Comparison of ENCODE assay signal across 8 cellular contexts in the genomic region with DNA sequence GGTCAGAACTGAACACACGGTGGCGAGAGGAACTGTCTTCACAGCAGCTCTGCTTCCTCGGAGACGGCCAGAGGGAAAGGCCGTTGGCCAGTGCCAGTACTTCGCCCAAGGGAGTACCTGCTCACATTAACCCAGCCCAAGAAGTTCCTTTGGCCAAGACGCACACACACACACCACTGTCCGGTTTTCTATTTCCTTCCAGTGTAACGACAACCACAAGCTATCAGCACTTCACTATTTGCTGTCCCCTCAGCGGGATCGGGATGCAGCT. TPM values are rescaled to one million over a fixed set of nuclear protein-coding genes. Genes with fewer than 3 reads are reported as not detected.
A peak's percentile ranks its signal among the peaks of the same experiment; 100 is the strongest.
DNase-seq lines count a peak whose midpoint lies in the region; ATAC-seq and TF ChIP-seq lines count a peak whose summit lies in the region.

No MANE protein-coding gene starts in this region.

- TF ChIP-seq CTCF in tibial artery (IDR thresholded peaks at IDR 0.05), result no peak

- peak overlapping the region; percentile 70 for H3K4me2 ChIP-seq in mesenchymal stem cell (ENCODE audit: low read length, poor library complexity, severe bottlenecking)

- H3K4me1 Mint-ChIP-seq in activated naive CD4-positive, alpha-beta T cell treated with anti-CD3 and anti-CD28 coated beads for 36 hours (ENCODE audit: low read depth), result peaks cover 33% of the 10 kb centered on the region

- peak overlapping the region; percentile 86 for H3K4me3 Mint-ChIP-seq in activated naive CD4-positive, alpha-beta T cell treated with anti-CD3 and anti-CD28 coated beads for 36 hours

- H3K36me3 ChIP-seq in SK-N-MC (ENCODE audit: insufficient read depth, low read length) (peaks cover 25% of the 10 kb centered on the region), duodenal mucosa (ENCODE audit: control insufficient read depth in 1 of 2, insufficient read depth in 2 of 2, low read length in 2 of 2) (peaks cover 0 to 5% of the 10 kb centered on the region in 2 donors), mesenchymal stem cell (ENCODE audit: control insufficient read depth in 1 of 2, insufficient read depth in 2 of 2, low read depth in 1 of 2, low read length in 2 of 2) (peaks cover 0 to 25% of the 10 kb centered on the region in 2 experiments), tibial artery (peaks cover 0 to 4% (median 0%) of the 10 kb centered on the region in 3 donors)

- H3K9me3 Mint-ChIP-seq in activated naive CD4-positive, alpha-beta T cell treated with anti-CD3 and anti-CD28 coated beads for 36 hours, result no peaks in the 10 kb centered on the region

- intact Hi-C loops in activated naive CD4-positive, alpha-beta T cell treated with anti-CD3 and anti-CD28 coated beads for 36 hours (cut with micrococcal nuclease), result loop anchor here (1.0 to 10.0 kb wide), 5 partner anchors 9 to 401 kb away; a partner anchor contains a TSS
- intact Hi-C loops in tibial artery (cut with DNase I; ENCODE audit: low total_unique reads), result no loop called here

- H2BK15ac ChIP-seq in mesenchymal stem cell (ENCODE audit: low read depth, poor library complexity, severe bottlenecking), result no peak overlapping the region

- H4K8ac ChIP-seq in mesenchymal stem cell (ENCODE audit: low read length), result peak overlapping the region; percentile 96

- H3K4me1 ChIP-seq in duodenal mucosa (ENCODE audit: control insufficient read depth in 1 of 2, insufficient read depth in 2 of 2, low read length in 2 of 2) (peaks cover 27 to 37% of the 10 kb centered on the region in 2 donors), mesenchymal stem cell (ENCODE audit: control insufficient read depth, insufficient read depth, low read depth, low read length) (peaks cover 3% of the 10 kb centered on the region), tibial artery (peaks cover 0 to 42% (median 35%) of the 10 kb centered on the region in 4 donors)

- H3K18ac ChIP-seq in mesenchymal stem cell (ENCODE audit: low read depth in 1 of 2, low read length in 2 of 2), result peak overlapping the region; percentile 94

- peaks cover 5% of the 10 kb centered on the region for H3K79me1 ChIP-seq in mesenchymal stem cell (replicated peaks; ENCODE audit: low read length, poor library complexity, severe bottlenecking)

- H3K23ac ChIP-seq in mesenchymal stem cell (ENCODE audit: low read length in 2 of 2), result no peak overlapping the region

- H2BK5ac ChIP-seq in mesenchymal stem cell (ENCODE audit: low read depth, low read length, poor library complexity, severe bottlenecking), result no peak overlapping the region

- H3K36me3 Mint-ChIP-seq in activated naive CD4-positive, alpha-beta T cell treated with anti-CD3 and anti-CD28 coated beads for 36 hours (ENCODE audit: low read depth), result peaks cover 21% of the 10 kb centered on the region

- peak overlapping the region; percentile 89 for H3K27ac ChIP-seq in SK-N-MC
- H3K27ac ChIP-seq in duodenal mucosa (ENCODE audit: low read depth, low read length), result peak overlapping the region; percentile 100
- H3K27ac ChIP-seq in mesenchymal stem cell (ENCODE audit: low read length, poor library complexity, severe bottlenecking), result peak overlapping the region; percentile 96
- H3K27ac ChIP-seq in tibial artery, result peak overlapping the region; percentile 98 to 99

- H3K9ac ChIP-seq in SK-N-MC (ENCODE audit: insufficient read length), result peak overlapping the region; percentile 98
- H3K9ac ChIP-seq in duodenal mucosa (ENCODE audit: low read depth in 1 of 2, low read length in 2 of 2), result peak overlapping the region; percentile 100
- H3K9ac ChIP-seq in mesenchymal stem cell (ENCODE audit: low read length), result peak overlapping the region; percentile 99

- H3K27me3 ChIP-seq in duodenal mucosa (ENCODE audit: control insufficient read depth in 1 of 2, insufficient read depth in 2 of 2, low read length in 2 of 2) (no peaks in the 10 kb centered on the region), mesenchymal stem cell (ENCODE audit: control insufficient read depth in 1 of 2, insufficient read depth in 1 of 2, low read length in 2 of 2) (no peaks in the 10 kb centered on the region), tibial artery (no peaks in the 10 kb centered on the region)

- no peak overlapping the region for H2BK120ac ChIP-seq in mesenchymal stem cell (ENCODE audit: low read depth, low read length)

- peak; percentile 47 for DNase-seq in activated naive CD4-positive, alpha-beta T cell treated with anti-CD3 and anti-CD28 coated beads for 36 hours
- no peak for DNase-seq in activated naive CD4-positive, alpha-beta T cell treated with anti-CD3 and anti-CD28 coated beads, Interleukin-2, amount 50 U/mL, for 16 hours
- DNase-seq in SK-N-MC (ENCODE audit: low read depth, low spot score) (no peak), mesenchymal stem cell (peak; percentile 78), tibial artery (peak; percentile 31 to 72), NCI-H1436 (lab: John Stamatoyannopoulos, UW) (no peak)

- 1% methylated on average over 11 of the region's 11 CpGs for WGBS in mesenchymal stem cell

- H3K9me3 ChIP-seq in SK-N-MC (ENCODE audit: low read depth, low read length), result no peaks in the 10 kb centered on the region
- no peaks in the 10 kb centered on the region for H3K9me3 ChIP-seq in duodenal mucosa (ENCODE audit: control insufficient read depth in 1 of 2, low read length in 2 of 2)
- H3K9me3 ChIP-seq in mesenchymal stem cell (ENCODE audit: control insufficient read depth, low read length), result no peaks in the 10 kb centered on the region
- H3K9me3 ChIP-seq in tibial artery, result no peaks in the 10 kb centered on the region

- CTCF ChIA-PET in activated naive CD4-positive, alpha-beta T cell treated with anti-CD3 and anti-CD28 coated beads for 36 hours (lab: Charles Lee), result interaction anchor here (1.2 to 1.3 kb wide), 2 partner anchors 10 to 58 kb away, joined by 6 to 7 read pairs; a partner anchor contains a TSS

- peak overlapping the region; percentile 92 for H4K91ac ChIP-seq in mesenchymal stem cell (ENCODE audit: low read length)

- H3K27ac Mint-ChIP-seq in activated naive CD4-positive, alpha-beta T cell treated with anti-CD3 and anti-CD28 coated beads for 36 hours, result peak overlapping the region; percentile 94

- H3K14ac ChIP-seq in mesenchymal stem cell (ENCODE audit: low read length in 2 of 2), result peak overlapping the region in 1 of 2 experiments; percentile 76

- ATAC-seq in HG03378 (IDR thresholded peaks at IDR 0.05; ENCODE audit: unreplicated experiment), result peak; percentile 14

- H3K4ac ChIP-seq in mesenchymal stem cell (ENCODE audit: low read depth in 1 of 2, low read length in 2 of 2), result peak overlapping the region; percentile 26 to 97

- no peak overlapping the region for H2AK5ac ChIP-seq in mesenchymal stem cell (ENCODE audit: low read length, severe bottlenecking)

- H3K4me3 ChIP-seq in SK-N-MC (peak overlapping the region; percentile 91), duodenal mucosa (ENCODE audit: low read depth in 1 of 2, low read length in 2 of 2) (peak overlapping the region; percentile 98), mesenchymal stem cell (ENCODE audit: insufficient read depth in 1 of 2, low read depth in 1 of 2, low read length in 2 of 2) (peak overlapping the region; percentile 79 to 87), tibial artery (peak overlapping the region; percentile 82 to 97)

- no peaks in the 10 kb centered on the region for H3K27me3 Mint-ChIP-seq in activated naive CD4-positive, alpha-beta T cell treated with anti-CD3 and anti-CD28 coated beads for 36 hours (ENCODE audit: low read depth)

- no peak overlapping the region for H2BK12ac ChIP-seq in mesenchymal stem cell (ENCODE audit: low read length in 2 of 2)

- no peak overlapping the region for H2AFZ ChIP-seq in mesenchymal stem cell (ENCODE audit: low read depth, low read length)

RNA-seq across cellular contexts. Expression of a gene that starts 0.7 kb away (rescaled TPM):
- total RNA-seq in activated naive CD4-positive, alpha-beta T cell treated with anti-CD3 and anti-CD28 coated beads for 36 hours, result 10 to 100 TPM; 96.2 to 99.9 TPM
- polyA plus RNA-seq in mesenchymal stem cell (2013, experiment 1 of 2), result 66.8 TPM
- 68.1 TPM for polyA plus RNA-seq in mesenchymal stem cell (2013, experiment 2 of 2)

RNA-seq across cellular contexts. Expression of a gene that starts 9.2 kb away (rescaled TPM):
- 10 to 100 TPM; 10.6 to 11.3 TPM for total RNA-seq in activated naive CD4-positive, alpha-beta T cell treated with anti-CD3 and anti-CD28 coated beads for 36 hours
- polyA plus RNA-seq in mesenchymal stem cell (2013, experiment 1 of 2), result 7.2 TPM
- polyA plus RNA-seq in mesenchymal stem cell (2013, experiment 2 of 2), result 8.0 TPM

RNA-seq across cellular contexts. Expression of a gene that starts 9.3 kb away (rescaled TPM):
- 100 to 1,000 TPM in 1 of 2 experiments, 10 to 100 TPM in 1; 99.6 to 107 TPM for total RNA-seq in activated naive CD4-positive, alpha-beta T cell treated with anti-CD3 and anti-CD28 coated beads for 36 hours
- 18.2 TPM for polyA plus RNA-seq in mesenchymal stem cell (2013, experiment 1 of 2)
- 16.6 TPM for polyA plus RNA-seq in mesenchymal stem cell (2013, experiment 2 of 2)

RNA-seq across cellular contexts. Expression of a gene that starts 47.7 kb away (rescaled TPM):
- total RNA-seq in activated naive CD4-positive, alpha-beta T cell treated with anti-CD3 and anti-CD28 coated beads for 36 hours, result 1 to 10 TPM; 8.4 to 9.8 TPM
- polyA plus RNA-seq in mesenchymal stem cell (2013, experiment 1 of 2), result 2.6 TPM
- polyA plus RNA-seq in mesenchymal stem cell (2013, experiment 2 of 2), result 2.4 TPM

RNA-seq across cellular contexts. Expression of a gene that starts 57.4 kb away (rescaled TPM):
- total RNA-seq in activated naive CD4-positive, alpha-beta T cell treated with anti-CD3 and anti-CD28 coated beads for 36 hours, result 10 to 100 TPM; 11.0 to 11.3 TPM
- polyA plus RNA-seq in mesenchymal stem cell (2013, experiment 1 of 2), result 1.3 TPM
- polyA plus RNA-seq in mesenchymal stem cell (2013, experiment 2 of 2), result 1.2 TPM

Comparison
In these comparisons a context has a peak if more than half of its experiments do, and no peak if none do; other contexts are left out.
1. DNase-seq: peak in activated naive CD4-positive, alpha-beta T cell treated with anti-CD3 and anti-CD28 coated beads for 36 hours (single experiment), mesenchymal stem cell (single experiment) and tibial artery (2 of 2); none in activated naive CD4-positive, alpha-beta T cell treated with anti-CD3 and anti-CD28 coated beads, Interleukin-2, amount 50 U/mL, for 16 hours (single experiment), SK-N-MC (single experiment) and NCI-H1436 (single experiment).
2. Peak in every context shown above with its lines, with median percentiles within 50 percentile points of each other: H3K27ac ChIP-seq, H3K4me3 ChIP-seq and H3K9ac ChIP-seq.